Comparison of ENCODE assay signal across 1 cellular context in genomic region chr3:153111056-153111455, GRCh38.
TF ChIP-seq lines count a peak whose summit lies in the region.

No MANE protein-coding gene starts in this region.

TF ChIP-seq in HCT116, 20 proteins besides CTCF, POLR2A, EP300 and RAD21 (continued from another document):
- TF ChIP-seq, protein P1, sequence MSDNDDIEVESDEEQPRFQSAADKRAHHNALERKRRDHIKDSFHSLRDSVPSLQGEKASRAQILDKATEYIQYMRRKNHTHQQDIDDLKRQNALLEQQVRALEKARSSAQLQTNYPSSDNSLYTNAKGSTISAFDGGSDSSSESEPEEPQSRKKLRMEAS (IDR thresholded peaks at IDR 0.05), result no peak
- no peak for TF ChIP-seq SIN3A (IDR thresholded peaks at IDR 0.05; ENCODE audit: low read depth)
- no peak for TF ChIP-seq ZNF274 (IDR thresholded peaks at IDR 0.05; ENCODE audit: low read depth, low read length)
- no peak for TF ChIP-seq ATF3 (IDR thresholded peaks at IDR 0.05)
- no peak for TF ChIP-seq SP1 (IDR thresholded peaks at IDR 0.05; ENCODE audit: low read depth)
- no peak for TF ChIP-seq FOSL1 (IDR thresholded peaks at IDR 0.05; ENCODE audit: low read depth)
- no peak for TF ChIP-seq POLR2AphosphoS5 (IDR thresholded peaks at IDR 0.05; ENCODE audit: low read depth, low read length)
- no peak for TF ChIP-seq JUND (IDR thresholded peaks at IDR 0.05)
- no peak for TF ChIP-seq YY1 (IDR thresholded peaks at IDR 0.05; ENCODE audit: extremely low read depth, insufficient replicate concordance, low read depth, low read length)
- TF ChIP-seq, protein P2, sequence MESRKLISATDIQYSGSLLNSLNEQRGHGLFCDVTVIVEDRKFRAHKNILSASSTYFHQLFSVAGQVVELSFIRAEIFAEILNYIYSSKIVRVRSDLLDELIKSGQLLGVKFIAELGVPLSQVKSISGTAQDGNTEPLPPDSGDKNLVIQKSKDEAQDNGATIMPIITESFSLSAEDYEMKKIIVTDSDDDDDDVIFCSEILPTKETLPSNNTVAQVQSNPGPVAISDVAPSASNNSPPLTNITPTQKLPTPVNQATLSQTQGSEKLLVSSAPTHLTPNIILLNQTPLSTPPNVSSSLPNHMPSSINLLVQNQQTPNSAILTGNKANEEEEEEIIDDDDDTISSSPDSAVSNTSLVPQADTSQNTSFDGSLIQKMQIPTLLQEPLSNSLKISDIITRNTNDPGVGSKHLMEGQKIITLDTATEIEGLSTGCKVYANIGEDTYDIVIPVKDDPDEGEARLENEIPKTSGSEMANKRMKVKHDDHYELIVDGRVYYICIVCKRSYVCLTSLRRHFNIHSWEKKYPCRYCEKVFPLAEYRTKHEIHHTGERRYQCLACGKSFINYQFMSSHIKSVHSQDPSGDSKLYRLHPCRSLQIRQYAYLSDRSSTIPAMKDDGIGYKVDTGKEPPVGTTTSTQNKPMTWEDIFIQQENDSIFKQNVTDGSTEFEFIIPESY (IDR thresholded peaks at IDR 0.05; ENCODE audit: extremely low read depth, insufficient replicate concordance, low read length), result no peak
